1 cellular context compared by ENCODE assay signal in the genomic region with DNA sequence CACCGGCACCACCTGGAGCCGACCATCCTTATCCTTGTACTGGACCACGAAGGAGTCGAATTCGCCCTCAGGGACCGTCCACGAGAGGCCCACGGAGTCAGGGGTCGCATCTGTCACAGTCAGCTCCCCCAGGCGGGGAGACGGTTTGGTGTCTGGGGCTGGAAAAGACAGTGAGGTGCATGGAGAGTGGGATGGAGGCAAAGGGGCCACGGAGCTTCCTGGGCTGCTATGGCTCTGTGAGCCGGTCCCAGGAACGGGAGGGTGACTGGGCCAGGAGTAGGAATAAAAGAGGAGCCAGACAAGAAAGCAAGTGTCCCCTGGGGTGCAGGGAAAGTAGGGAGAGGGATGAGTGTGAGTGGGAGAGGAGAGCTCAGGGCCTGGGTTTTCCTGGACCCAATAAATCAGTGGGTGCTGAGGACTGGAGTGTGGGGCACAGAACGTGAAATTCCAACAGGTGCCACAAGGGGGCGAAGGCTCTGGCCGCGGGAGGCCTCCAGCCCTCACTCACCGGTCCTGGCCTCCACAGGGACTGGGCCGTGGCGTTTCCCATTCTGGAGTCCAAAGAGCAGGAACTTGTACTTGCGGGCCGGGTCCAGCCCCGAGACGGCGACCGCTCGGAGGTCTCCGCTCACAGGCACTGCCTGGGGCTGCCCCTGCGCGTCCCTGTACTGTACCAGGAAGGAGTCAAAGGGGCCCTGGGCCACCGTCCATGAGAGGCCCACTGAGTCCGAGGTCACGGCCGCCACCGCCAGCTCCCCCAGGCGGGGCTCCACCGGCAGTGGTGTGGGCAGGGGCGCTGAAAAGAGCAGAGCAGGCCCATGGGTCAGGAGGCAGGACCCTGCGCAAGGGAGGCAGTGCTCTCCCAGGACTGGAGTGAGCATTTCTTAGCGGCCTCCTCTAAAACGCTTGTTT.
TF ChIP-seq lines count a peak whose summit lies in the region.

No MANE protein-coding gene starts in this region.

TF ChIP-seq in K562, 482 proteins besides CTCF, POLR2A, EP300 and RAD21 (continued from another document and continues in another):
- TF ChIP-seq PBX2 (CRISPR knock-in tag; IDR thresholded peaks at IDR 0.05; ENCODE audit: low read depth) (no peak), PBX2 (tag; conservative IDR thresholded peaks at IDR 0.05; ENCODE audit: low read depth) (peak; percentile 58; the same call in 1 of the 2 replicates), ZNF740 (CRISPR knock-in tag; IDR thresholded peaks at IDR 0.05) (no peak), ZNF740 (tag; IDR thresholded peaks at IDR 0.05) (0 out of 4 replicates have a peak, but pooled peaks of 1 of the 2 experiments have one; percentile 22), TEAD1 (CRISPR knock-in tag; IDR thresholded peaks at IDR 0.05) (peak; percentile 10 to 88; a peak in 3 of 4 replicates), CTCFL (IDR thresholded peaks at IDR 0.05; ENCODE audit: borderline replicate concordance, insufficient read depth, low read depth, low read length, poor library complexity, severe bottlenecking) (peak; percentile 10), HLTF (IDR thresholded peaks at IDR 0.05) (0 out of 2 replicates have a peak, but pooled peaks have one; percentile 67), VEZF1 (CRISPR knock-in tag; IDR thresholded peaks at IDR 0.05) (no peak), ETV1 (tag; conservative IDR thresholded peaks at IDR 0.05; ENCODE audit: low read depth) (no peak), ATF3 (IDR thresholded peaks at IDR 0.05) (no peak), ATF3 (CRISPR knock-in tag; conservative IDR thresholded peaks at IDR 0.05) (peak; percentile 54; the same call in 1 of the 2 replicates), ZNF79 (CRISPR knock-in tag; IDR thresholded peaks at IDR 0.05; ENCODE audit: low read depth) (0 out of 2 replicates have a peak, but pooled peaks have one; percentile 11), KAT7 (CRISPR knock-in tag; IDR thresholded peaks at IDR 0.05; ENCODE audit: borderline replicate concordance) (0 out of 2 replicates have a peak, but pooled peaks have one; percentile 65), ZNF551 (CRISPR knock-in tag; IDR thresholded peaks at IDR 0.05) (no peak), ZNF57 (CRISPR knock-in tag; IDR thresholded peaks at IDR 0.05) (no peak), E2F6 (IDR thresholded peaks at IDR 0.05; ENCODE audit: borderline replicate concordance in 1 of 2, extremely low read depth in 1 of 2, insufficient read depth in 1 of 2, insufficient read length in 1 of 2, low read depth in 1 of 2, low read length in 1 of 2, poor library complexity in 1 of 2, severe bottlenecking in 1 of 2) (peak in 1 of 2 experiments; percentile 61), YY1 (IDR thresholded peaks at IDR 0.05; ENCODE audit: borderline replicate concordance in 1 of 3, control insufficient read depth in 1 of 3, extremely low read depth in 1 of 3, insufficient read depth in 3 of 3, insufficient read length in 1 of 3, insufficient replicate concordance in 2 of 3, low read depth in 1 of 3, low read length in 2 of 3) (peak in 2 of 3 experiments; percentile 26 to 39), FOXK2 (conservative IDR thresholded peaks at IDR 0.05 in 1 of 2, IDR thresholded peaks at IDR 0.05 in 1 of 2; ENCODE audit: low read depth in 2 of 2) (no peak), ATF1 (CRISPR knock-in tag; IDR thresholded peaks at IDR 0.05) (no peak), ATF1 (tag; IDR thresholded peaks at IDR 0.05) (peak; percentile 43), TBP (optimal IDR thresholded peaks at IDR 0.05; ENCODE audit: low read depth, low read length) (no peak), ZNF224 (CRISPR knock-in tag; IDR thresholded peaks at IDR 0.05) (no peak), MTA1 (IDR thresholded peaks at IDR 0.05; ENCODE audit: borderline replicate concordance) (peak; percentile 52; the same call in 1 of the 2 replicates), ATF4 (CRISPR knock-in tag; IDR thresholded peaks at IDR 0.05) (no peak), SAFB (IDR thresholded peaks at IDR 0.05; ENCODE audit: borderline replicate concordance, low read depth, low read length) (no peak), MTF1 (CRISPR knock-in tag; IDR thresholded peaks at IDR 0.05; ENCODE audit: borderline replicate concordance) (no peak), ZNF347 (CRISPR knock-in tag; IDR thresholded peaks at IDR 0.05; ENCODE audit: low read depth) (no peak), ZNF146 (CRISPR knock-in tag; IDR thresholded peaks at IDR 0.05; ENCODE audit: unreplicated experiment) (peak; percentile 3), RBBP5 (IDR thresholded peaks at IDR 0.05; ENCODE audit: borderline replicate concordance, insufficient read depth, low read length, poor library complexity, severe bottlenecking) (no peak), TCFL5 (CRISPR knock-in tag; conservative IDR thresholded peaks at IDR 0.05) (no peak), TAF1 (IDR thresholded peaks at IDR 0.05; ENCODE audit: control insufficient read depth, extremely low read depth, insufficient read depth, low read length, severe bottlenecking) (peak; percentile 29), EP400 (IDR thresholded peaks at IDR 0.05) (no peak), GTF3C2 (IDR thresholded peaks at IDR 0.05; ENCODE audit: borderline replicate concordance, extremely low read depth, insufficient read length) (no peak), ZNF133 (CRISPR knock-in tag; IDR thresholded peaks at IDR 0.05) (peak; percentile 61; the same call in 1 of the 2 replicates), SMARCA5 (IDR thresholded peaks at IDR 0.05) (no peak)
- TF ChIP-seq, protein P1, sequence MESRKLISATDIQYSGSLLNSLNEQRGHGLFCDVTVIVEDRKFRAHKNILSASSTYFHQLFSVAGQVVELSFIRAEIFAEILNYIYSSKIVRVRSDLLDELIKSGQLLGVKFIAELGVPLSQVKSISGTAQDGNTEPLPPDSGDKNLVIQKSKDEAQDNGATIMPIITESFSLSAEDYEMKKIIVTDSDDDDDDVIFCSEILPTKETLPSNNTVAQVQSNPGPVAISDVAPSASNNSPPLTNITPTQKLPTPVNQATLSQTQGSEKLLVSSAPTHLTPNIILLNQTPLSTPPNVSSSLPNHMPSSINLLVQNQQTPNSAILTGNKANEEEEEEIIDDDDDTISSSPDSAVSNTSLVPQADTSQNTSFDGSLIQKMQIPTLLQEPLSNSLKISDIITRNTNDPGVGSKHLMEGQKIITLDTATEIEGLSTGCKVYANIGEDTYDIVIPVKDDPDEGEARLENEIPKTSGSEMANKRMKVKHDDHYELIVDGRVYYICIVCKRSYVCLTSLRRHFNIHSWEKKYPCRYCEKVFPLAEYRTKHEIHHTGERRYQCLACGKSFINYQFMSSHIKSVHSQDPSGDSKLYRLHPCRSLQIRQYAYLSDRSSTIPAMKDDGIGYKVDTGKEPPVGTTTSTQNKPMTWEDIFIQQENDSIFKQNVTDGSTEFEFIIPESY (CRISPR knock-in tag; IDR thresholded peaks at IDR 0.05): peak; percentile 65; the same call in 1 of the 2 replicates
